1 cellular context compared by ENCODE assay signal in genomic region chr6:73580247-73581149, GRCh38.
TF ChIP-seq lines count a peak whose summit lies in the region.

No MANE protein-coding gene starts in this region.

TF ChIP-seq in HepG2, 621 proteins besides CTCF, POLR2A, EP300 and RAD21 (continued from another document and continues in another):
- TF ChIP-seq ZNF414 (CRISPR knock-in tag; IDR thresholded peaks at IDR 0.05): no peak
- peak; percentile 56 for TF ChIP-seq U2AF1 (optimal IDR thresholded peaks at IDR 0.05; ENCODE audit: low read depth, low read length)
- no peak for TF ChIP-seq ZBTB49 (CRISPR knock-in tag; IDR thresholded peaks at IDR 0.05; ENCODE audit: borderline replicate concordance)
- no peak for TF ChIP-seq MTERF4 (CRISPR knock-in tag; IDR thresholded peaks at IDR 0.05)
- TF ChIP-seq MXD4 (CRISPR knock-in tag; IDR thresholded peaks at IDR 0.05): no peak
- no peak for TF ChIP-seq ZNF709 (CRISPR knock-in tag; IDR thresholded peaks at IDR 0.05)
- peak; percentile 47 for TF ChIP-seq GABPB1 (CRISPR knock-in tag; IDR thresholded peaks at IDR 0.05)
- TF ChIP-seq POLR2G (IDR thresholded peaks at IDR 0.05; ENCODE audit: low read depth, low read length): peak; percentile 70
- peak; percentile 48; the same call in 1 of the 2 replicates for TF ChIP-seq ZNF350 (CRISPR knock-in tag; IDR thresholded peaks at IDR 0.05; ENCODE audit: borderline replicate concordance, low read depth)
- no peak for TF ChIP-seq SOX6 (IDR thresholded peaks at IDR 0.05)
- TF ChIP-seq SOX6 (CRISPR knock-in tag; IDR thresholded peaks at IDR 0.05): peak; percentile 99
- no peak for TF ChIP-seq U2AF2 (IDR thresholded peaks at IDR 0.05; ENCODE audit: low read depth, low read length)
- TF ChIP-seq SP5 (CRISPR knock-in tag; IDR thresholded peaks at IDR 0.05; ENCODE audit: borderline replicate concordance, low read depth): peak; percentile 67
- no peak for TF ChIP-seq SAFB2 (CRISPR knock-in tag; IDR thresholded peaks at IDR 0.05; ENCODE audit: borderline replicate concordance, low read depth)
- no peak for TF ChIP-seq ZNF460 (CRISPR knock-in tag; IDR thresholded peaks at IDR 0.05; ENCODE audit: borderline replicate concordance)
- TF ChIP-seq STAG1 (CRISPR knock-in tag; IDR thresholded peaks at IDR 0.05): peak; percentile 51
- TF ChIP-seq CCAR2 (optimal IDR thresholded peaks at IDR 0.05; ENCODE audit: low read depth, low read length): peak; percentile 49
- TF ChIP-seq DR1 (CRISPR knock-in tag; IDR thresholded peaks at IDR 0.05): no peak
- TF ChIP-seq ZNF597 (CRISPR knock-in tag; IDR thresholded peaks at IDR 0.05): no peak
- no peak for TF ChIP-seq ZNF691 (CRISPR knock-in tag; IDR thresholded peaks at IDR 0.05; ENCODE audit: borderline replicate concordance, low read depth)
- no peak for TF ChIP-seq ZNF225 (CRISPR knock-in tag; IDR thresholded peaks at IDR 0.05)
- peak; percentile 34 for TF ChIP-seq CREM (IDR thresholded peaks at IDR 0.05)
- no peak for TF ChIP-seq CREM (CRISPR knock-in tag; IDR thresholded peaks at IDR 0.05)
- TF ChIP-seq ZNF724P (CRISPR knock-in tag; IDR thresholded peaks at IDR 0.05; ENCODE audit: borderline replicate concordance): no peak
- no peak for TF ChIP-seq ZBTB39 (CRISPR knock-in tag; IDR thresholded peaks at IDR 0.05)
- TF ChIP-seq GPN1 (CRISPR knock-in tag; IDR thresholded peaks at IDR 0.05; ENCODE audit: borderline replicate concordance): no peak
- TF ChIP-seq RBAK (CRISPR knock-in tag; IDR thresholded peaks at IDR 0.05): no peak
- no peak for TF ChIP-seq SMAD3 (CRISPR knock-in tag; IDR thresholded peaks at IDR 0.05)
- no peak; the same call in none of the 2 replicates for TF ChIP-seq ISL2 (CRISPR knock-in tag; IDR thresholded peaks at IDR 0.05)
- no peak for TF ChIP-seq TCF7L2 (IDR thresholded peaks at IDR 0.05; ENCODE audit: low read depth, low read length)
- peak; percentile 82; the same call in 1 of the 2 replicates for TF ChIP-seq ZNF33A (CRISPR knock-in tag; IDR thresholded peaks at IDR 0.05; ENCODE audit: borderline replicate concordance)
- TF ChIP-seq ZNF484 (CRISPR knock-in tag; IDR thresholded peaks at IDR 0.05; ENCODE audit: borderline replicate concordance, low read depth): no peak
- TF ChIP-seq ZNF670 (CRISPR knock-in tag; IDR thresholded peaks at IDR 0.05; ENCODE audit: borderline replicate concordance): peak; percentile 48; the same call in 1 of the 2 replicates
- TF ChIP-seq ZNF598 (CRISPR knock-in tag; IDR thresholded peaks at IDR 0.05; ENCODE audit: borderline replicate concordance): no peak
- no peak for TF ChIP-seq KAT8 (CRISPR knock-in tag; IDR thresholded peaks at IDR 0.05)
- TF ChIP-seq ZNF547 (CRISPR knock-in tag; IDR thresholded peaks at IDR 0.05): no peak
- TF ChIP-seq XBP1 (CRISPR knock-in tag; IDR thresholded peaks at IDR 0.05): no peak
- no peak for TF ChIP-seq BCLAF1 (IDR thresholded peaks at IDR 0.05)
- TF ChIP-seq NFE2 (CRISPR knock-in tag; IDR thresholded peaks at IDR 0.05): peak; percentile 59; the same call in 1 of the 2 replicates
- no peak for TF ChIP-seq PRPF4 (IDR thresholded peaks at IDR 0.05; ENCODE audit: low read depth, low read length, poor library complexity, severe bottlenecking)
- TF ChIP-seq ZSCAN30 (CRISPR knock-in tag; IDR thresholded peaks at IDR 0.05): no peak
- no peak for TF ChIP-seq ATM (IDR thresholded peaks at IDR 0.05; ENCODE audit: borderline replicate concordance)
- TF ChIP-seq SMYD3 (CRISPR knock-in tag; IDR thresholded peaks at IDR 0.05): no peak
- TF ChIP-seq SALL1 (CRISPR knock-in tag; IDR thresholded peaks at IDR 0.05): peak; percentile 83
- TF ChIP-seq ZNF3 (CRISPR knock-in tag; IDR thresholded peaks at IDR 0.05): no peak; the same call in 1 of the 2 replicates
- peak; percentile 90 for TF ChIP-seq FOSL1 (CRISPR knock-in tag; IDR thresholded peaks at IDR 0.05; ENCODE audit: borderline replicate concordance)
- TF ChIP-seq ZNF142 (CRISPR knock-in tag; IDR thresholded peaks at IDR 0.05): no peak
- no peak for TF ChIP-seq ZNF367 (CRISPR knock-in tag; IDR thresholded peaks at IDR 0.05; ENCODE audit: borderline replicate concordance)
- 0 out of 2 replicates have a peak, but pooled peaks have one; percentile 12 for TF ChIP-seq THAP8 (CRISPR knock-in tag; IDR thresholded peaks at IDR 0.05; ENCODE audit: borderline replicate concordance)
- peak; percentile 23; the same call in 1 of the 2 replicates for TF ChIP-seq NCOA2 (CRISPR knock-in tag; IDR thresholded peaks at IDR 0.05)
- TF ChIP-seq ZIK1 (CRISPR knock-in tag; IDR thresholded peaks at IDR 0.05; ENCODE audit: borderline replicate concordance, low read depth): no peak
- TF ChIP-seq ARNTL (CRISPR knock-in tag; IDR thresholded peaks at IDR 0.05): no peak
